In genomic region chr17:48571024-48571818, GRCh38 we compare ENCODE assay signal across 11 cellular contexts. TPM values are rescaled to one million over a fixed set of nuclear protein-coding genes. Genes with fewer than 3 reads are reported as not detected.
DNase-seq lines count a peak whose midpoint lies in the region; ATAC-seq, FAIRE-seq and TF ChIP-seq lines count a peak whose summit lies in the region.
"Had no signal": no experiment of that assay in that cellular context is flagged by ENCODE, and none has a peak within 500 bp of the region (broad histone marks: within the 10 kb centered on the region; RNA-seq: fewer than 3 reads in every experiment).

No MANE protein-coding gene starts in this region.

- H3K27me3 ChIP-seq in left lung, result peaks cover 49 to 100% of the 10 kb centered on the region in 2 donors
- H3K27me3 ChIP-seq in tibial nerve, result peaks cover 0 to 89% of the 10 kb centered on the region in 2 donors

- peak in 1 of 2 donors; percentile 39 for TF ChIP-seq EP300 in tibial nerve (IDR thresholded peaks at IDR 0.05)

- ATAC-seq in left lung, result no peak

- H3K9me3 ChIP-seq in left lung (no peaks in the 10 kb centered on the region), tibial nerve (no peaks in the 10 kb centered on the region)

- FAIRE-seq in RCC 7860 (lab: Jason Lieb, UNC), result no peak

- DNase-seq in NCI-H748 (lab: John Stamatoyannopoulos, UW; ENCODE audit: unreplicated experiment) (peak; percentile 37), NCI-H748 treated with DMSO at 0.1 percent for 48 hours (lab: John Stamatoyannopoulos, UW) (no peak), left lung (no peak), tibial nerve (ENCODE audit: low spot score in 2 of 2) (no peak), RCC 7860 (ENCODE audit: low spot score) (no peak), head of caudate nucleus (no peak)
- DNase-seq: 8988T; DMS79 treated with DMSO at 0.1 percent for 48 hours; MV-4-11; stimulated activated CD4-positive, alpha-beta T cell treated with anti-CD3 and anti-CD28 coated beads, Interleukin-4, amount 100 ng/mL, for 24 hours had no signal

- H3K36me3 ChIP-seq in left lung (no peaks in the 10 kb centered on the region), tibial nerve (no peaks in the 10 kb centered on the region)

- H3K4me3 ChIP-seq in left lung (no peak overlapping the region), tibial nerve (peak overlapping the region in 3 of 4 donors; percentile 3 to 20 (median 9))

- TF ChIP-seq CTCF in left lung (IDR thresholded peaks at IDR 0.05), result no peak
- TF ChIP-seq CTCF in tibial nerve (IDR thresholded peaks at IDR 0.05), result no peak

- peak overlapping the region; percentile 31 to 95 for H3K27ac ChIP-seq in left lung
- peak overlapping the region; percentile 19 to 85 (median 82) for H3K27ac ChIP-seq in tibial nerve

- TF ChIP-seq POLR2A in tibial nerve (IDR thresholded peaks at IDR 0.05), result no peak

- intact Hi-C loops in left lung (cut with DNase I), result no loop called here
- intact Hi-C loops in head of caudate nucleus (cut with DNase I), result no loop called here

- 31 to 34% methylated on average over 26 of the region's 26 CpGs for WGBS in tibial nerve, 2 donors

- H3K4me1 ChIP-seq in left lung (peaks cover 3 to 23% of the 10 kb centered on the region in 2 donors), tibial nerve (peaks cover 0 to 68% (median 8%) of the 10 kb centered on the region in 4 donors)

RNA-seq across cellular contexts. Expression of gene HOXB4, which starts 6.9 kb away (rescaled TPM):
- total RNA-seq in left lung, result 1 to 10 TPM; 4.5 to 4.8 TPM
- total RNA-seq in tibial nerve, result 1 to 10 TPM; 1.2 to 3.5 (median 2.0) TPM

RNA-seq across cellular contexts. Expression of gene HOXB3, which starts 18.8 kb away (rescaled TPM):
- total RNA-seq in left lung, result 10 to 100 TPM; 10.4 to 15.0 TPM
- 10 to 100 TPM in 2 of 4 donors, 1 to 10 TPM in 2; 3.7 to 14.1 (median 9.4) TPM for total RNA-seq in tibial nerve

RNA-seq across cellular contexts. Expression of gene HOXB5, which starts 22.4 kb away (rescaled TPM):
- total RNA-seq in left lung, result 1 to 10 TPM; 3.3 to 4.2 TPM
- 1 to 10 TPM in 2 of 4 donors, not detected in 2; 1.6 to 1.8 TPM for total RNA-seq in tibial nerve
- total RNA-seq: cardiac septum had no signal

RNA-seq across cellular contexts. Expression of gene HOXB2, which starts 26.3 kb away (rescaled TPM):
- total RNA-seq in left lung (10 to 100 TPM in 1 of 2 donors, 1 to 10 TPM in 1; 9.7 to 11.8 TPM), tibial nerve (10 to 100 TPM in 3 of 4 donors, 1 to 10 TPM in 1; 6.9 to 29.3 (median 19.2) TPM)

RNA-seq across cellular contexts. Expression of gene HOXB6, which starts 33.6 kb away (rescaled TPM):
- total RNA-seq in left lung (1 to 10 TPM; 5.1 to 6.7 TPM), tibial nerve (1 to 10 TPM in 3 of 4 donors, under 1 TPM in 1; 0.66 to 5.1 (median 2.9) TPM)

Comparison
In these comparisons a context has a peak if more than half of its experiments do, and no peak if none do; other contexts are left out.
1. H3K4me3 ChIP-seq: peak in tibial nerve (3 of 4); none in left lung (0 of 2).